In the genomic region with DNA sequence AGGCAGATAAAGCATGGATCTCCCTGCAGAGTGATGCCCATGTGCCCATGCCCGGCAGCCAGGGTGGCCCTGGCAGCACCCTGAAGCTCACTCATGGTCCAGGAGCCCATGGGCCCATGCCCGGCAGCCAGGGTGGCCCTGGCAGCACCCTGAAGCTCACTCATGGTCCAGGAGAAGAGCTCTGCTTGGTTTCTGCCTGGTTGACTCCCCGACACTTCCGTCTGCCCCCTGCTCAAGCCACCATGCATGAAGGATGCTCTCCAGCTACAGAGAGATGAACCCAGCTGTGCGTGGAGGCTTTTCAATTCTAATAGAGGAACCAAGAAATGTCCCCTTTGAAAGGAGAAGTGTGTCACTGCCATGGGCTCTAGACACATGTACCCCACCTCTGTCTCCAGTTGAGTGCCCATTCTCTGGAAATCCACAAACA, we compare ENCODE assay signal across 14 cellular contexts. TPM values are rescaled to one million over a fixed set of nuclear protein-coding genes. Genes with fewer than 3 reads are reported as not detected.
DNase-seq lines count a peak whose midpoint lies in the region; ATAC-seq and TF ChIP-seq lines count a peak whose summit lies in the region.
"Had no signal": no experiment of that assay in that cellular context is flagged by ENCODE, and none has a peak within 500 bp of the region (broad histone marks: within the 10 kb centered on the region; RNA-seq: fewer than 3 reads in every experiment).

No MANE protein-coding gene starts in this region.

- no peak for DNase-seq in natural killer cell
- no peak for DNase-seq in natural killer cell treated with Interleukin-12 subunit alpha and Interleukin-12 subunit beta and Interleukin-15 and Interleukin-18, amount 100 ng/mL, for 72 hours (ENCODE audit: low spot score)
- peak; percentile 84 for DNase-seq in stimulated activated naive B cell treated with anti-CD40 and anti-IgM and Interleukin-4, amounts not matched to agents 10 μg/mL and 1 μg/mL and 100 μg/mL, for 72 hours
- no peak for DNase-seq in endodermal cell
- no peak for DNase-seq in DMS 273 (lab: John Stamatoyannopoulos, UW; ENCODE audit: unreplicated experiment)
- DNase-seq in GOT3 (lab: John Stamatoyannopoulos, UW) = no peak
- DNase-seq: left colon, upper lobe of right lung had no signal

- H3K4me1 Mint-ChIP-seq in natural killer cell = peaks cover 11 to 23% of the 10 kb centered on the region in 2 donors
- peaks cover 15 to 18% of the 10 kb centered on the region in 2 donors for H3K4me1 Mint-ChIP-seq in natural killer cell treated with Interleukin-12 subunit alpha and Interleukin-12 subunit beta and Interleukin-15 and Interleukin-18, amount 100 ng/mL, for 72 hours (ENCODE audit: low read depth in 2 of 2)
- H3K4me1 Mint-ChIP-seq in stimulated activated naive B cell treated with anti-CD40 and anti-IgM and Interleukin-4, amounts not matched to agents 10 μg/mL and 1 μg/mL and 100 μg/mL, for 72 hours = peaks cover 80 to 93% of the 10 kb centered on the region in 2 donors
- H3K4me1 Mint-ChIP-seq in endodermal cell = peaks cover 10% of the 10 kb centered on the region

- WGBS in endodermal cell (ENCODE audit: insufficient coverage in 1 of 2, insufficient read length in 1 of 2), 2 experiments = 91 to 93% methylated on average over 5 of the region's 5 CpGs

- H3K4me3 Mint-ChIP-seq in natural killer cell (no peak overlapping the region), endodermal cell (no peak overlapping the region)
- no peak overlapping the region for H3K4me3 Mint-ChIP-seq in natural killer cell treated with Interleukin-12 subunit alpha and Interleukin-12 subunit beta and Interleukin-15 and Interleukin-18, amount 100 ng/mL, for 72 hours
- peak overlapping the region; percentile 91 to 93 for H3K4me3 Mint-ChIP-seq in stimulated activated naive B cell treated with anti-CD40 and anti-IgM and Interleukin-4, amounts not matched to agents 10 μg/mL and 1 μg/mL and 100 μg/mL, for 72 hours

- H3K36me3 Mint-ChIP-seq in natural killer cell (no peaks in the 10 kb centered on the region), endodermal cell (ENCODE audit: low read depth) (no peaks in the 10 kb centered on the region)
- H3K36me3 Mint-ChIP-seq in natural killer cell treated with Interleukin-12 subunit alpha and Interleukin-12 subunit beta and Interleukin-15 and Interleukin-18, amount 100 ng/mL, for 72 hours = no peaks in the 10 kb centered on the region
- peaks cover 40 to 51% of the 10 kb centered on the region in 2 donors for H3K36me3 Mint-ChIP-seq in stimulated activated naive B cell treated with anti-CD40 and anti-IgM and Interleukin-4, amounts not matched to agents 10 μg/mL and 1 μg/mL and 100 μg/mL, for 72 hours

- H3K27me3 ChIP-seq in endodermal cell (ENCODE audit: control insufficient read depth, insufficient read depth, low read length, poor library complexity, severe bottlenecking) = no peaks in the 10 kb centered on the region
- H3K27me3 ChIP-seq: pancreas, upper lobe of right lung had no signal

- ATAC-seq in natural killer cell = no peak
- no peak for ATAC-seq in natural killer cell treated with Interleukin-12 subunit alpha and Interleukin-12 subunit beta and Interleukin-15 and Interleukin-18, amount 100 ng/mL, for 72 hours
- peak; percentile 68 for ATAC-seq in GM21825 (IDR thresholded peaks at IDR 0.05; ENCODE audit: unreplicated experiment)
- peak; percentile 55 for ATAC-seq in HG03457 (IDR thresholded peaks at IDR 0.05; ENCODE audit: unreplicated experiment)
- ATAC-seq in stimulated activated naive B cell treated with anti-CD40 and anti-IgM and Interleukin-4, amounts not matched to agents 10 μg/mL and 1 μg/mL and 100 μg/mL, for 72 hours (replicated peaks) = peak; percentile 79 to 81
- ATAC-seq: A549, left colon, pancreas, upper lobe of right lung had no signal

- no peak overlapping the region for H3K9ac ChIP-seq in endodermal cell (ENCODE audit: extremely low read depth, low read length, poor library complexity, severe bottlenecking)

- H3K27me3 Mint-ChIP-seq in natural killer cell (ENCODE audit: low read depth in 2 of 2) (peaks cover 0 to 7% of the 10 kb centered on the region in 2 donors), endodermal cell (ENCODE audit: insufficient read depth) (peaks cover 4% of the 10 kb centered on the region)
- H3K27me3 Mint-ChIP-seq in natural killer cell treated with Interleukin-12 subunit alpha and Interleukin-12 subunit beta and Interleukin-15 and Interleukin-18, amount 100 ng/mL, for 72 hours = peaks cover 4 to 6% of the 10 kb centered on the region in 2 donors
- no peaks in the 10 kb centered on the region for H3K27me3 Mint-ChIP-seq in stimulated activated naive B cell treated with anti-CD40 and anti-IgM and Interleukin-4, amounts not matched to agents 10 μg/mL and 1 μg/mL and 100 μg/mL, for 72 hours

- intact Hi-C loops in natural killer cell (cut with micrococcal nuclease) = no loop called here

- H3K27ac Mint-ChIP-seq in natural killer cell (peak overlapping the region; percentile 42 to 46), endodermal cell (no peak overlapping the region)
- no peak overlapping the region for H3K27ac Mint-ChIP-seq in natural killer cell treated with Interleukin-12 subunit alpha and Interleukin-12 subunit beta and Interleukin-15 and Interleukin-18, amount 100 ng/mL, for 72 hours
- H3K27ac Mint-ChIP-seq in stimulated activated naive B cell treated with anti-CD40 and anti-IgM and Interleukin-4, amounts not matched to agents 10 μg/mL and 1 μg/mL and 100 μg/mL, for 72 hours = peak overlapping the region; percentile 98

- H3K4me1 ChIP-seq in endodermal cell (ENCODE audit: control insufficient read depth, insufficient read depth, low read length) = no peaks in the 10 kb centered on the region

- TF ChIP-seq CTCF in natural killer cell (IDR thresholded peaks at IDR 0.05) (no peak), endodermal cell (conservative IDR thresholded peaks at IDR 0.05) (no peak)

- H3K4me3 ChIP-seq in endodermal cell (ENCODE audit: low read length) = no peak overlapping the region
- H3K4me3 ChIP-seq: A549, pancreas, upper lobe of right lung had no signal

- no peaks in the 10 kb centered on the region for H3K9me3 ChIP-seq in endodermal cell (ENCODE audit: control insufficient read depth, low read length)
- H3K9me3 ChIP-seq: A549, pancreas, upper lobe of right lung had no signal

- H3K27ac ChIP-seq in endodermal cell (ENCODE audit: low read depth, low read length) = no peak overlapping the region
- H3K27ac ChIP-seq: A549, pancreas, upper lobe of right lung had no signal

- no peaks in the 10 kb centered on the region for H3K36me3 ChIP-seq in endodermal cell (ENCODE audit: control insufficient read depth, insufficient read depth, low read length)
- H3K36me3 ChIP-seq: pancreas, upper lobe of right lung had no signal

- H3K9me3 Mint-ChIP-seq in natural killer cell (no peaks in the 10 kb centered on the region), endodermal cell (no peaks in the 10 kb centered on the region)
- H3K9me3 Mint-ChIP-seq in natural killer cell treated with Interleukin-12 subunit alpha and Interleukin-12 subunit beta and Interleukin-15 and Interleukin-18, amount 100 ng/mL, for 72 hours = no peaks in the 10 kb centered on the region
- H3K9me3 Mint-ChIP-seq in stimulated activated naive B cell treated with anti-CD40 and anti-IgM and Interleukin-4, amounts not matched to agents 10 μg/mL and 1 μg/mL and 100 μg/mL, for 72 hours = peaks cover 0 to 5% of the 10 kb centered on the region in 2 donors

RNA-seq across cellular contexts. Expression of a gene that starts 8.7 kb away (rescaled TPM):
- total RNA-seq in natural killer cell = not detected
- total RNA-seq in natural killer cell treated with Interleukin-12 subunit alpha and Interleukin-12 subunit beta and Interleukin-15 and Interleukin-18, amount 100 ng/mL, for 72 hours = 1 to 10 TPM in 1 of 2 donors, not detected in 1; 5.6 TPM
- total RNA-seq in endodermal cell = not detected
- polyA plus RNA-seq in endodermal cell (2013, experiment 1 of 2) = not detected
- not detected for polyA plus RNA-seq in endodermal cell (2013, experiment 2 of 2)
- total RNA-seq: cerebellum, left colon, MCF 10A had no signal
- polyA plus RNA-seq: A549, pancreas had no signal

RNA-seq across cellular contexts. Expression of a gene that starts 33.9 kb away (rescaled TPM):
- total RNA-seq in natural killer cell = 10 to 100 TPM; 41.1 to 48.8 (median 42.9) TPM
- 10 to 100 TPM; 54.0 to 92.0 TPM for total RNA-seq in natural killer cell treated with Interleukin-12 subunit alpha and Interleukin-12 subunit beta and Interleukin-15 and Interleukin-18, amount 100 ng/mL, for 72 hours
- 10 to 100 TPM; 77.5 to 87.1 TPM for total RNA-seq in endodermal cell
- polyA plus RNA-seq in endodermal cell (2013, experiment 1 of 2) = 74.2 TPM
- polyA plus RNA-seq in endodermal cell (2013, experiment 2 of 2) = 64.5 TPM

RNA-seq across cellular contexts. Expression of a gene that starts 34.0 kb away (rescaled TPM):
- 10 to 100 TPM; 16.9 to 30.2 (median 18.3) TPM for total RNA-seq in natural killer cell
- total RNA-seq in natural killer cell treated with Interleukin-12 subunit alpha and Interleukin-12 subunit beta and Interleukin-15 and Interleukin-18, amount 100 ng/mL, for 72 hours = 10 to 100 TPM; 34.2 to 42.9 TPM
- 10 to 100 TPM; 34.5 to 38.2 TPM for total RNA-seq in endodermal cell
- polyA plus RNA-seq in endodermal cell (2013, experiment 1 of 2) = 43.2 TPM
- 38.7 TPM for polyA plus RNA-seq in endodermal cell (2013, experiment 2 of 2)

RNA-seq across cellular contexts. Expression of a gene that starts 41.0 kb away (rescaled TPM):
- total RNA-seq in natural killer cell (not detected), endodermal cell (1 to 10 TPM in 1 of 2 donors, under 1 TPM in 1; 0.18 to 1.0 TPM)
- not detected for total RNA-seq in natural killer cell treated with Interleukin-12 subunit alpha and Interleukin-12 subunit beta and Interleukin-15 and Interleukin-18, amount 100 ng/mL, for 72 hours
- polyA plus RNA-seq in endodermal cell (2013, experiment 1 of 2) = 5.5 TPM
- 6.3 TPM for polyA plus RNA-seq in endodermal cell (2013, experiment 2 of 2)
- total RNA-seq: MCF 10A had no signal

RNA-seq across cellular contexts. Expression of a gene that starts 49.2 kb away (rescaled TPM):
- total RNA-seq in natural killer cell = 10 to 100 TPM; 55.4 to 71.2 (median 66.7) TPM
- 10 to 100 TPM; 63.8 to 85.4 TPM for total RNA-seq in natural killer cell treated with Interleukin-12 subunit alpha and Interleukin-12 subunit beta and Interleukin-15 and Interleukin-18, amount 100 ng/mL, for 72 hours
- total RNA-seq in endodermal cell = 10 to 100 TPM; 72.0 to 88.3 TPM
- 85.1 TPM for polyA plus RNA-seq in endodermal cell (2013, experiment 1 of 2)
- polyA plus RNA-seq in endodermal cell (2013, experiment 2 of 2) = 81.8 TPM

Comparison
In these comparisons a context has a peak if more than half of its experiments do, and no peak if none do; other contexts are left out.
1. H3K27ac Mint-ChIP-seq: peak in natural killer cell (2 of 2) and stimulated activated naive B cell treated with anti-CD40 and anti-IgM and Interleukin-4, amounts not matched to agents 10 μg/mL and 1 μg/mL and 100 μg/mL, for 72 hours (single experiment); none in natural killer cell treated with Interleukin-12 subunit alpha and Interleukin-12 subunit beta and Interleukin-15 and Interleukin-18, amount 100 ng/mL, for 72 hours (0 of 2) and endodermal cell (single experiment).
2. ATAC-seq: peak in GM21825 (single experiment), HG03457 (single experiment) and stimulated activated naive B cell treated with anti-CD40 and anti-IgM and Interleukin-4, amounts not matched to agents 10 μg/mL and 1 μg/mL and 100 μg/mL, for 72 hours (2 of 2); none in natural killer cell (0 of 3) and natural killer cell treated with Interleukin-12 subunit alpha and Interleukin-12 subunit beta and Interleukin-15 and Interleukin-18, amount 100 ng/mL, for 72 hours (0 of 2).
3. H3K4me3 Mint-ChIP-seq: peak in stimulated activated naive B cell treated with anti-CD40 and anti-IgM and Interleukin-4, amounts not matched to agents 10 μg/mL and 1 μg/mL and 100 μg/mL, for 72 hours (2 of 2); none in natural killer cell (single experiment), natural killer cell treated with Interleukin-12 subunit alpha and Interleukin-12 subunit beta and Interleukin-15 and Interleukin-18, amount 100 ng/mL, for 72 hours (single experiment) and endodermal cell (single experiment).